In the genomic region with DNA sequence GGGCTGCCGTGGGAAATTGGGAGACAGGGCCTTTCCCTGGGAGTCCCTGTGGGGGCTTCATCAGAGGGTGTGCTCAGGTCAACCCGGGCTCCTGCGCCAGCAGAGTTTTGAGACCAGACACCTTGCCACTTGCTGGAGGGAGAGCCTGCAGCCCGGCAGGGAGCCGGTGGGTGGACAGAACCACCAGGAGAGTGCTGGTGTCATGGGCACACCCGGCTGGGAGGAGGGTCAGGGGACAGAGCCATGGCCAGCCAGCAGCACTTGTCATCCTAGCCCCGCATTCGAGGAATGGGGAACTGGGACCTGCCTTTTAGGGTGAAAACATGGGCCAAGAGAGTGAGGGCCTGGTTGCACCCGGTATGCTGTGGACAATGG, we compare ENCODE assay signal across 12 cellular contexts.
DNase-seq lines count a peak whose midpoint lies in the region; ATAC-seq and TF ChIP-seq lines count a peak whose summit lies in the region.
"Had no signal": no experiment of that assay in that cellular context is flagged by ENCODE, and none has a peak within 500 bp of the region (broad histone marks: within the 10 kb centered on the region; RNA-seq: fewer than 3 reads in every experiment).

No MANE protein-coding gene starts in this region.

- intact Hi-C loops in right cardiac atrium (cut with DNase I) (no loop called here), ovary (cut with DNase I) (no loop called here), thyroid gland (cut with DNase I) (no loop called here)

- TF ChIP-seq POLR2A in ovary (IDR thresholded peaks at IDR 0.05): no peak
- no peak for TF ChIP-seq POLR2A in thyroid gland (IDR thresholded peaks at IDR 0.05)

- DNase-seq in right cardiac atrium (peak in 1 of 3 donors; percentile 55), ovary (no peak), thyroid gland (no peak)
- DNase-seq: activated CD4-positive, alpha-beta memory T cell treated with anti-CD3 and anti-CD28 coated beads for 36 hours; activated T-cell treated with anti-CD3 and anti-CD28 coated beads, Interleukin-2, amount 50 U/mL, for 24 hours; GF-D8; stimulated activated CD4-positive, alpha-beta T cell treated with anti-CD3 and anti-CD28 coated beads, Interleukin-1b, Interleukin-23, amount 100 ng/mL, for 48 hours had no signal

- WGBS in right cardiac atrium: 75% methylated on average over 9 of the region's 9 CpGs
- WGBS in ovary, 3 donors: 70 to 83% (median 77%) methylated on average over 6 to 9 of the region's 9 CpGs
- 80 to 92% methylated on average over 5 to 9 of the region's 9 CpGs for WGBS in thyroid gland, 2 donors

- peaks cover 8% of the 10 kb centered on the region for H3K4me1 ChIP-seq in right cardiac atrium (ENCODE audit: control insufficient read depth, insufficient read depth, low read length)
- peaks cover 8% of the 10 kb centered on the region for H3K4me1 ChIP-seq in ovary (ENCODE audit: insufficient read depth)
- H3K4me1 ChIP-seq in thyroid gland: peaks cover 15 to 36% of the 10 kb centered on the region in 2 donors

- no peak for ATAC-seq in right cardiac atrium
- ATAC-seq in HG03439 (IDR thresholded peaks at IDR 0.05; ENCODE audit: unreplicated experiment): no peak
- no peak for ATAC-seq in HG03432 (IDR thresholded peaks at IDR 0.05; ENCODE audit: unreplicated experiment)
- ATAC-seq in HG02840 (IDR thresholded peaks at IDR 0.05; ENCODE audit: low FRiP score, unreplicated experiment): no peak
- ATAC-seq: activated naive CD4-positive, alpha-beta T cell treated with anti-CD3 and anti-CD28 coated beads, Interleukin-2, amount 50 U/mL, for 72 hours had no signal

- H3K27ac ChIP-seq in cingulate gyrus (ENCODE audit: low read depth, low read length) (peak overlapping the region; percentile 52), right cardiac atrium (ENCODE audit: low read length) (peak overlapping the region; percentile 52), ovary (peak overlapping the region; percentile 3 to 71), thyroid gland (peak overlapping the region; percentile 7 to 78 (median 70))

- H3K9me3 ChIP-seq in right cardiac atrium (ENCODE audit: control insufficient read depth, low read length): no peaks in the 10 kb centered on the region
- no peaks in the 10 kb centered on the region for H3K9me3 ChIP-seq in ovary
- H3K9me3 ChIP-seq in thyroid gland: no peaks in the 10 kb centered on the region

- TF ChIP-seq CTCF in ovary (IDR thresholded peaks at IDR 0.05) (no peak), thyroid gland (IDR thresholded peaks at IDR 0.05) (no peak)

- H3K36me3 ChIP-seq in ovary (no peaks in the 10 kb centered on the region), thyroid gland (no peaks in the 10 kb centered on the region)

- H3K27me3 ChIP-seq in right cardiac atrium (ENCODE audit: control insufficient read depth, insufficient read depth) (no peaks in the 10 kb centered on the region), ovary (no peaks in the 10 kb centered on the region), thyroid gland (no peaks in the 10 kb centered on the region)

- no peak for TF ChIP-seq EP300 in ovary (IDR thresholded peaks at IDR 0.05)

- no peak overlapping the region for H3K4me3 ChIP-seq in right cardiac atrium (ENCODE audit: low read length)
- H3K4me3 ChIP-seq in ovary: no peak overlapping the region
- H3K4me3 ChIP-seq in thyroid gland (replicated peaks in 1 of 3): no peak overlapping the region
